ENCODE assay signal across 8 cellular contexts in genomic region chr1:178542554-178543290, GRCh38.
DNase-seq lines count a peak whose midpoint lies in the region; ATAC-seq and TF ChIP-seq lines count a peak whose summit lies in the region.

No MANE protein-coding gene starts in this region.

- DNase-seq in AG08396 (ENCODE audit: low spot score) (peak; percentile 92), NCI-H345 (lab: John Stamatoyannopoulos, UW) (peak; percentile 81), coronary artery (ENCODE audit: low spot score) (peak; percentile 91), left kidney (ENCODE audit: low read depth, low spot score) (peak; percentile 96)
- peak; percentile 69 to 84 for DNase-seq in activated CD4-positive, alpha-beta T cell treated with anti-CD3 and anti-CD28 coated beads for 4 hours
- peak; percentile 90 to 93 for DNase-seq in stimulated activated CD4-positive, alpha-beta T cell treated with anti-CD3 and anti-CD28 coated beads, Interleukin-2, amount 100 ng/mL, for 24 hours

- ATAC-seq in GM18868 (IDR thresholded peaks at IDR 0.05; ENCODE audit: unreplicated experiment) (peak; percentile 86), HG03108 (IDR thresholded peaks at IDR 0.05; ENCODE audit: unreplicated experiment) (peak; percentile 65)

- H3K4me3 ChIP-seq in coronary artery, result peak overlapping the region; percentile 88

- peak overlapping the region; percentile 29 to 83 for H3K27ac ChIP-seq in coronary artery

- peak; percentile 99 for TF ChIP-seq CTCF in coronary artery (IDR thresholded peaks at IDR 0.05)

Comparison
In these comparisons a context has a peak if more than half of its experiments do, and no peak if none do; other contexts are left out.
1. Peak in every context shown above with its lines: DNase-seq, ATAC-seq, H3K4me3 ChIP-seq and H3K27ac ChIP-seq.